ENCODE assay signal across 8 cellular contexts in the genomic region with DNA sequence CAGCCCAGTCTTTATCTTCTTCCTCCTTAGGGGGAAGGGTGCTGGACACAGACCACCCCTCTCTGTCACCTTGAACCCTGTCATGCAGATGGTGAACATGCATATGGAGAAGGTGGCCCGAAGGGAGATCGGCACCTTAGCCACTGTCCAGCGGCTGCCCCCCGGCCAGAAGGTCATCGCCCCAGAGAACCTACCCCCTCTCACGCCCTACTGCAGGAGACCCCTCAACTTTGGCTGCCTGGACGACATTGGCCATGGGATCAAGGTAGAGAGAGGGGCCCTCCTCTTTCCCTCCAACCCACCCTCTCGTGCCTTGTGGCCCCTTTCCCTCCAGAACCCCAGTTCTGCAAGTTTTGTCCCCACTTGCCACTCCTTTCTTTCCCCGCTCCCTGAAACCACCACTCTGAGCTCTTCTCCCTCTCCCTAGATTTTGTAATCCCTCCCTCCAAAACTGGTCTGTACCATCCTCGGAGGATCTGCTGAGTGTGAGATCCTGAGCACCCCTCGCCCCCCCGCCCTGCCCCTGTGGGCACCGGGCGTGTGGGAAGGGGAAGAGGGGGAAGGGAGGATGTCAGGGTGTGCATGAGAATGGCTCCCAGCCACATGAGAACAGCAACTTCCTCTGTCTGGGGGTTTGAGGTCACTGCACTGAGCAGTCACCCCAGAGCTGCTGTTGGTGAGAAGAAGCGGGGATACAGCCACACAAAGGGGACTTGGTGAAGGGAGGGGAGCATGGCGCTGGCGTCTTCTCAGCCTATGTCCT. TPM values are rescaled to one million over a fixed set of nuclear protein-coding genes. Genes with fewer than 3 reads are reported as not detected.
A peak's percentile ranks its signal among the peaks of the same experiment; 100 is the strongest.
DNase-seq lines count a peak whose midpoint lies in the region; ATAC-seq and TF ChIP-seq lines count a peak whose summit lies in the region.

No MANE protein-coding gene starts in this region.

- peak overlapping the region in 1 of 4 donors; percentile 18 for H3K4me3 ChIP-seq in Peyer's patch

- H3K4me1 Mint-ChIP-seq in CD4-positive, alpha-beta T cell (ENCODE audit: low read depth) = peaks cover 64% of the 10 kb centered on the region
- peaks cover 68% of the 10 kb centered on the region for H3K4me1 Mint-ChIP-seq in activated naive CD8-positive, alpha-beta T cell treated with anti-CD3 and anti-CD28 coated beads for 36 hours

- H3K27me3 ChIP-seq in CD4-positive, alpha-beta T cell (ENCODE audit: control insufficient read depth, insufficient read depth, low read length) = no peaks in the 10 kb centered on the region
- H3K27me3 ChIP-seq in Peyer's patch = no peaks in the 10 kb centered on the region

- no peaks in the 10 kb centered on the region for H3K36me3 ChIP-seq in Peyer's patch

- H3K9me3 ChIP-seq in CD4-positive, alpha-beta T cell (ENCODE audit: control insufficient read depth, low read length) = no peaks in the 10 kb centered on the region
- H3K9me3 ChIP-seq in Peyer's patch = no peaks in the 10 kb centered on the region

- ATAC-seq in CD4-positive, alpha-beta T cell (ENCODE audit: poor library complexity) = peak; percentile 84
- ATAC-seq in GM21423 (IDR thresholded peaks at IDR 0.05; ENCODE audit: unreplicated experiment) = peak; percentile 47

- peak; percentile 44 to 79 (median 60) for DNase-seq in CD4-positive, alpha-beta T cell
- DNase-seq in Peyer's patch = peak in 2 of 3 donors; percentile 87 to 91
- peak; percentile 64 for DNase-seq in activated naive CD8-positive, alpha-beta T cell treated with anti-CD3 and anti-CD28 coated beads for 36 hours
- DNase-seq in pons (ENCODE audit: low spot score) = peak; percentile 73
- DNase-seq in NCI-H345 (lab: John Stamatoyannopoulos, UW) = no peak
- DNase-seq in HPDE6-E6E7 (ENCODE audit: extremely low spot score) = no peak
- no peak for DNase-seq in NCI-H510A treated with DMSO at 0.1 percent for 48 hours (lab: John Stamatoyannopoulos, UW)

- TF ChIP-seq CTCF in CD4-positive, alpha-beta T cell (IDR thresholded peaks at IDR 0.05) = no peak
- no peak for TF ChIP-seq CTCF in Peyer's patch (IDR thresholded peaks at IDR 0.05)

- peaks cover 0 to 47% (median 34%) of the 10 kb centered on the region in 4 donors for H3K4me1 ChIP-seq in Peyer's patch

- peak overlapping the region; percentile 96 for H3K27ac Mint-ChIP-seq in CD4-positive, alpha-beta T cell
- peak overlapping the region; percentile 94 for H3K27ac Mint-ChIP-seq in activated naive CD8-positive, alpha-beta T cell treated with anti-CD3 and anti-CD28 coated beads for 36 hours

- CTCF ChIA-PET in CD4-positive, alpha-beta T cell (lab: Charles Lee) = interaction anchor here (1.3 to 3.1 kb wide), 2 partner anchors 10 to 26 kb away, joined by 3 to 10 read pairs; no protein-coding TSS in a partner anchor

- no peaks in the 10 kb centered on the region for H3K27me3 Mint-ChIP-seq in CD4-positive, alpha-beta T cell
- no peaks in the 10 kb centered on the region for H3K27me3 Mint-ChIP-seq in activated naive CD8-positive, alpha-beta T cell treated with anti-CD3 and anti-CD28 coated beads for 36 hours

- peaks cover 30% of the 10 kb centered on the region for H3K36me3 Mint-ChIP-seq in CD4-positive, alpha-beta T cell (ENCODE audit: low read depth)
- H3K36me3 Mint-ChIP-seq in activated naive CD8-positive, alpha-beta T cell treated with anti-CD3 and anti-CD28 coated beads for 36 hours = peaks cover 67% of the 10 kb centered on the region

- H3K4me3 Mint-ChIP-seq in CD4-positive, alpha-beta T cell = peak overlapping the region; percentile 85
- H3K4me3 Mint-ChIP-seq in activated naive CD8-positive, alpha-beta T cell treated with anti-CD3 and anti-CD28 coated beads for 36 hours = peak overlapping the region; percentile 73

- no peaks in the 10 kb centered on the region for H3K9me3 Mint-ChIP-seq in CD4-positive, alpha-beta T cell
- peaks cover 1% of the 10 kb centered on the region for H3K9me3 Mint-ChIP-seq in activated naive CD8-positive, alpha-beta T cell treated with anti-CD3 and anti-CD28 coated beads for 36 hours

- TF ChIP-seq POLR2A in Peyer's patch (IDR thresholded peaks at IDR 0.05) = no peak

- H3K27ac ChIP-seq in CD4-positive, alpha-beta T cell (ENCODE audit: low read depth, low read length) = peak overlapping the region; percentile 64
- H3K27ac ChIP-seq in Peyer's patch = peak overlapping the region; percentile 59 to 90 (median 61)

- POLR2A ChIA-PET in CD4-positive, alpha-beta T cell (lab: Charles Lee) = interaction anchor here (1.4 to 2.2 kb wide), 4 partner anchors 9 to 25 kb away, joined by 4 to 27 read pairs (median 14); a partner anchor contains a TSS

- intact Hi-C loops in CD4-positive, alpha-beta T cell (cut with DNase I, micrococcal nuclease) = loop anchor here in 1 of 2 experiments (1.0 kb wide), 1 partner anchor 26 kb away; no protein-coding TSS in a partner anchor

RNA-seq across cellular contexts. Expression of a gene that starts 7.3 kb away (rescaled TPM):
- total RNA-seq in CD4-positive, alpha-beta T cell = 1 to 10 TPM; 5.6 to 5.8 TPM
- 10 to 100 TPM in 2 of 4 donors, 1 to 10 TPM in 2; 4.9 to 50.3 (median 8.9) TPM for total RNA-seq in Peyer's patch
- 10 to 100 TPM; 54.9 to 55.5 TPM for total RNA-seq in activated naive CD8-positive, alpha-beta T cell treated with anti-CD3 and anti-CD28 coated beads for 36 hours

RNA-seq across cellular contexts. Expression of a gene that starts 7.5 kb away (rescaled TPM):
- total RNA-seq in CD4-positive, alpha-beta T cell = 1 to 10 TPM; 2.3 to 2.4 TPM
- total RNA-seq in Peyer's patch = 10 to 100 TPM in 1 of 4 donors, 1 to 10 TPM in 1, not detected in 2; 4.8 to 14.0 TPM
- total RNA-seq in activated naive CD8-positive, alpha-beta T cell treated with anti-CD3 and anti-CD28 coated beads for 36 hours = 10 to 100 TPM; 25.5 to 28.4 TPM

RNA-seq across cellular contexts. Expression of a gene that starts 12.8 kb away (rescaled TPM):
- not detected for total RNA-seq in CD4-positive, alpha-beta T cell
- total RNA-seq in Peyer's patch = not detected
- total RNA-seq in activated naive CD8-positive, alpha-beta T cell treated with anti-CD3 and anti-CD28 coated beads for 36 hours = not detected

Comparison
In these comparisons a context has a peak if more than half of its experiments do, and no peak if none do; other contexts are left out.
1. DNase-seq: peak in CD4-positive, alpha-beta T cell (10 of 10), Peyer's patch (2 of 3), activated naive CD8-positive, alpha-beta T cell treated with anti-CD3 and anti-CD28 coated beads for 36 hours (single experiment) and pons (single experiment); none in NCI-H345 (single experiment), HPDE6-E6E7 (single experiment) and NCI-H510A treated with DMSO at 0.1 percent for 48 hours (single experiment).